In the genomic region with DNA sequence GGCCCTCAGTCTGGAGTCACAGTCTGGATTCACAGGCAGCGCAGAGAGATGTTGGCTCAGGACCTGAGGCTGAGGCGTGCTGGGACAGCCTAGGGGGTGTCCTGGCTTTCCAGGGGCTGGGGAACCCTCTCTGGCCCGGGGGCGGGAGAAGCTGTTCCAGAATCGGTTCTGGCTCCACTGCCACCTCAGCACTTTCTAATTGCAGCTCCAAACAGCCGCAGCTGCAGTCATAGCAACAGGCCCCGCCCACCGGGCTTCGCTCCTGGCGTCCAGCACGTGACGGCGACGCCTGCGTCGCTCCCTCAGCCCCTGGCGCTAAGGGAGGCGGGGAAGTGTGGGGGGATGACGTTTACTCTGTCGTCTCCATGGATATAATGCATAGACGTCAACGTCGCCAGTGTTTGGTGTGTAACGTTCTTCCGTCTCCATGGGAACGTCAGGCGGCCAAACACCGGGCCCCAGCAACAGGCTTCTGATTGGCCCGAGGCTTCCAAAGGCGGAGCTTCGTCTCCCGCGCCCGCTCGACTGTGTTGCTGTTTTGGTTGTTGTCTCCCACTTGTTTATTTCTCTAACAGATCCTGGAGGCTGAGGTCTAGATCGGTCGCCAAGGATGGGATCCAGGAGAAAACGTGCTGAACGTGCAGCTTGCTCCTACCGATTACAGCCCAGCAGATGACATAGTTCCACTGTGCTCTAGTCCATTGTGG, we compare ENCODE assay signal across 1 cellular context.
TF ChIP-seq lines count a peak whose summit lies in the region.

No MANE protein-coding gene starts in this region.

TF ChIP-seq in HepG2, 621 proteins besides CTCF, POLR2A, EP300 and RAD21 (continued from another document and continues in another):
- TF ChIP-seq, protein P1, sequence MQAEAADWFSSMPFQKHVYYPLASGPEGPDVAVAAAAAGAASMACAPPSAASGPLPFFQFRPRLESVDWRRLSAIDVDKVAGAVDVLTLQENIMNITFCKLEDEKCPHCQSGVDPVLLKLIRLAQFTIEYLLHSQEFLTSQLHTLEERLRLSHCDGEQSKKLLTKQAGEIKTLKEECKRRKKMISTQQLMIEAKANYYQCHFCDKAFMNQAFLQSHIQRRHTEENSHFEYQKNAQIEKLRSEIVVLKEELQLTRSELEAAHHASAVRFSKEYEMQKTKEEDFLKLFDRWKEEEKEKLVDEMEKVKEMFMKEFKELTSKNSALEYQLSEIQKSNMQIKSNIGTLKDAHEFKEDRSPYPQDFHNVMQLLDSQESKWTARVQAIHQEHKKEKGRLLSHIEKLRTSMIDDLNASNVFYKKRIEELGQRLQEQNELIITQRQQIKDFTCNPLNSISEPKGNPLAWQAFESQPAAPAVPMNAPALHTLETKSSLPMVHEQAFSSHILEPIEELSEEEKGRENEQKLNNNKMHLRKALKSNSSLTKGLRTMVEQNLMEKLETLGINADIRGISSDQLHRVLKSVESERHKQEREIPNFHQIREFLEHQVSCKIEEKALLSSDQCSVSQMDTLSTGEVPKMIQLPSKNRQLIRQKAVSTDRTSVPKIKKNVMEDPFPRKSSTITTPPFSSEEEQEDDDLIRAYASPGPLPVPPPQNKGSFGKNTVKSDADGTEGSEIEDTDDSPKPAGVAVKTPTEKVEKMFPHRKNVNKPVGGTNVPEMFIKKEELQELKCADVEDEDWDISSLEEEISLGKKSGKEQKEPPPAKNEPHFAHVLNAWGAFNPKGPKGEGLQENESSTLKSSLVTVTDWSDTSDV (CRISPR knock-in tag; IDR thresholded peaks at IDR 0.05) = peak; percentile 77; the same call in 1 of the 2 replicates
- TF ChIP-seq, protein P2, sequence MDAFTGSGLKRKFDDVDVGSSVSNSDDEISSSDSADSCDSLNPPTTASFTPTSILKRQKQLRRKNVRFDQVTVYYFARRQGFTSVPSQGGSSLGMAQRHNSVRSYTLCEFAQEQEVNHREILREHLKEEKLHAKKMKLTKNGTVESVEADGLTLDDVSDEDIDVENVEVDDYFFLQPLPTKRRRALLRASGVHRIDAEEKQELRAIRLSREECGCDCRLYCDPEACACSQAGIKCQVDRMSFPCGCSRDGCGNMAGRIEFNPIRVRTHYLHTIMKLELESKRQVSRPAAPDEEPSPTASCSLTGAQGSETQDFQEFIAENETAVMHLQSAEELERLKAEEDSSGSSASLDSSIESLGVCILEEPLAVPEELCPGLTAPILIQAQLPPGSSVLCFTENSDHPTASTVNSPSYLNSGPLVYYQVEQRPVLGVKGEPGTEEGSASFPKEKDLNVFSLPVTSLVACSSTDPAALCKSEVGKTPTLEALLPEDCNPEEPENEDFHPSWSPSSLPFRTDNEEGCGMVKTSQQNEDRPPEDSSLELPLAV (CRISPR knock-in tag; conservative IDR thresholded peaks at IDR 0.05; ENCODE audit: low read depth) = 0 out of 2 replicates have a peak, but pooled peaks have one; percentile 25
- TF ChIP-seq ZNF557 (CRISPR knock-in tag; IDR thresholded peaks at IDR 0.05) (no peak), RBM39 (IDR thresholded peaks at IDR 0.05; ENCODE audit: low read depth, low read length, poor library complexity, severe bottlenecking) (no peak), RFXANK (CRISPR knock-in tag; IDR thresholded peaks at IDR 0.05) (peak; percentile 97), DNMT3B (CRISPR knock-in tag; conservative IDR thresholded peaks at IDR 0.05) (no peak), MEIS1 (CRISPR knock-in tag; IDR thresholded peaks at IDR 0.05; ENCODE audit: borderline replicate concordance) (peak; percentile 82; the same call in 1 of the 2 replicates), FIP1L1 (IDR thresholded peaks at IDR 0.05; ENCODE audit: borderline replicate concordance, insufficient read depth, low read depth, low read length) (0 out of 2 replicates have a peak, but pooled peaks have one; percentile 49), CHD4 (IDR thresholded peaks at IDR 0.05; ENCODE audit: borderline replicate concordance, low read length) (no peak), ZNF274 (CRISPR knock-in tag; IDR thresholded peaks at IDR 0.05) (no peak), NFKBIZ (CRISPR knock-in tag; IDR thresholded peaks at IDR 0.05) (no peak; the same call in 1 of the 2 replicates), NPAS2 (CRISPR knock-in tag; IDR thresholded peaks at IDR 0.05; ENCODE audit: borderline replicate concordance) (no peak), SKI (IDR thresholded peaks at IDR 0.05; ENCODE audit: partially characterized antibody) (no peak), DR1 (CRISPR knock-in tag; IDR thresholded peaks at IDR 0.05) (peak; percentile 27; the same call in 1 of the 2 replicates), ZFP37 (CRISPR knock-in tag; IDR thresholded peaks at IDR 0.05; ENCODE audit: borderline replicate concordance) (0 out of 2 replicates have a peak, but pooled peaks have one; percentile 49), GATA4 (IDR thresholded peaks at IDR 0.05; ENCODE audit: borderline replicate concordance, low read depth) (no peak), ZNF629 (CRISPR knock-in tag; conservative IDR thresholded peaks at IDR 0.05) (0 out of 2 replicates have a peak, but pooled peaks have one; percentile 6), SNRNP70 (IDR thresholded peaks at IDR 0.05; ENCODE audit: low read depth, low read length) (no peak), HOXA5 (CRISPR knock-in tag; IDR thresholded peaks at IDR 0.05) (no peak; the same call in 1 of the 2 replicates), BHLHE40 (IDR thresholded peaks at IDR 0.05; ENCODE audit: low read length) (peak; percentile 99), ZNF7 (CRISPR knock-in tag; IDR thresholded peaks at IDR 0.05) (no peak), BCL6 (CRISPR knock-in tag; IDR thresholded peaks at IDR 0.05) (peak; percentile 42; the same call in 1 of the 2 replicates), ZSCAN30 (CRISPR knock-in tag; IDR thresholded peaks at IDR 0.05) (no peak), PTBP1 (IDR thresholded peaks at IDR 0.05; ENCODE audit: low read depth, low read length, poor library complexity, severe bottlenecking) (peak; percentile 61), ARNTL (CRISPR knock-in tag; IDR thresholded peaks at IDR 0.05) (peak; percentile 89), DMAP1 (CRISPR knock-in tag; IDR thresholded peaks at IDR 0.05) (peak; percentile 55; the same call in 1 of the 2 replicates), GATAD2A (CRISPR knock-in tag; IDR thresholded peaks at IDR 0.05) (peak; percentile 31; the same call in 1 of the 2 replicates), ZNF724P (CRISPR knock-in tag; IDR thresholded peaks at IDR 0.05; ENCODE audit: borderline replicate concordance) (peak; percentile 83; the same call in 1 of the 2 replicates), JUN (CRISPR knock-in tag; IDR thresholded peaks at IDR 0.05) (peak; percentile 62; the same call in 1 of the 2 replicates)
- TF ChIP-seq, protein P3, sequence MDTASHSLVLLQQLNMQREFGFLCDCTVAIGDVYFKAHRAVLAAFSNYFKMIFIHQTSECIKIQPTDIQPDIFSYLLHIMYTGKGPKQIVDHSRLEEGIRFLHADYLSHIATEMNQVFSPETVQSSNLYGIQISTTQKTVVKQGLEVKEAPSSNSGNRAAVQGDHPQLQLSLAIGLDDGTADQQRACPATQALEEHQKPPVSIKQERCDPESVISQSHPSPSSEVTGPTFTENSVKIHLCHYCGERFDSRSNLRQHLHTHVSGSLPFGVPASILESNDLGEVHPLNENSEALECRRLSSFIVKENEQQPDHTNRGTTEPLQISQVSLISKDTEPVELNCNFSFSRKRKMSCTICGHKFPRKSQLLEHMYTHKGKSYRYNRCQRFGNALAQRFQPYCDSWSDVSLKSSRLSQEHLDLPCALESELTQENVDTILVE (CRISPR knock-in tag; IDR thresholded peaks at IDR 0.05) = 0 out of 2 replicates have a peak, but pooled peaks have one; percentile 44
- TF ChIP-seq, protein P4, sequence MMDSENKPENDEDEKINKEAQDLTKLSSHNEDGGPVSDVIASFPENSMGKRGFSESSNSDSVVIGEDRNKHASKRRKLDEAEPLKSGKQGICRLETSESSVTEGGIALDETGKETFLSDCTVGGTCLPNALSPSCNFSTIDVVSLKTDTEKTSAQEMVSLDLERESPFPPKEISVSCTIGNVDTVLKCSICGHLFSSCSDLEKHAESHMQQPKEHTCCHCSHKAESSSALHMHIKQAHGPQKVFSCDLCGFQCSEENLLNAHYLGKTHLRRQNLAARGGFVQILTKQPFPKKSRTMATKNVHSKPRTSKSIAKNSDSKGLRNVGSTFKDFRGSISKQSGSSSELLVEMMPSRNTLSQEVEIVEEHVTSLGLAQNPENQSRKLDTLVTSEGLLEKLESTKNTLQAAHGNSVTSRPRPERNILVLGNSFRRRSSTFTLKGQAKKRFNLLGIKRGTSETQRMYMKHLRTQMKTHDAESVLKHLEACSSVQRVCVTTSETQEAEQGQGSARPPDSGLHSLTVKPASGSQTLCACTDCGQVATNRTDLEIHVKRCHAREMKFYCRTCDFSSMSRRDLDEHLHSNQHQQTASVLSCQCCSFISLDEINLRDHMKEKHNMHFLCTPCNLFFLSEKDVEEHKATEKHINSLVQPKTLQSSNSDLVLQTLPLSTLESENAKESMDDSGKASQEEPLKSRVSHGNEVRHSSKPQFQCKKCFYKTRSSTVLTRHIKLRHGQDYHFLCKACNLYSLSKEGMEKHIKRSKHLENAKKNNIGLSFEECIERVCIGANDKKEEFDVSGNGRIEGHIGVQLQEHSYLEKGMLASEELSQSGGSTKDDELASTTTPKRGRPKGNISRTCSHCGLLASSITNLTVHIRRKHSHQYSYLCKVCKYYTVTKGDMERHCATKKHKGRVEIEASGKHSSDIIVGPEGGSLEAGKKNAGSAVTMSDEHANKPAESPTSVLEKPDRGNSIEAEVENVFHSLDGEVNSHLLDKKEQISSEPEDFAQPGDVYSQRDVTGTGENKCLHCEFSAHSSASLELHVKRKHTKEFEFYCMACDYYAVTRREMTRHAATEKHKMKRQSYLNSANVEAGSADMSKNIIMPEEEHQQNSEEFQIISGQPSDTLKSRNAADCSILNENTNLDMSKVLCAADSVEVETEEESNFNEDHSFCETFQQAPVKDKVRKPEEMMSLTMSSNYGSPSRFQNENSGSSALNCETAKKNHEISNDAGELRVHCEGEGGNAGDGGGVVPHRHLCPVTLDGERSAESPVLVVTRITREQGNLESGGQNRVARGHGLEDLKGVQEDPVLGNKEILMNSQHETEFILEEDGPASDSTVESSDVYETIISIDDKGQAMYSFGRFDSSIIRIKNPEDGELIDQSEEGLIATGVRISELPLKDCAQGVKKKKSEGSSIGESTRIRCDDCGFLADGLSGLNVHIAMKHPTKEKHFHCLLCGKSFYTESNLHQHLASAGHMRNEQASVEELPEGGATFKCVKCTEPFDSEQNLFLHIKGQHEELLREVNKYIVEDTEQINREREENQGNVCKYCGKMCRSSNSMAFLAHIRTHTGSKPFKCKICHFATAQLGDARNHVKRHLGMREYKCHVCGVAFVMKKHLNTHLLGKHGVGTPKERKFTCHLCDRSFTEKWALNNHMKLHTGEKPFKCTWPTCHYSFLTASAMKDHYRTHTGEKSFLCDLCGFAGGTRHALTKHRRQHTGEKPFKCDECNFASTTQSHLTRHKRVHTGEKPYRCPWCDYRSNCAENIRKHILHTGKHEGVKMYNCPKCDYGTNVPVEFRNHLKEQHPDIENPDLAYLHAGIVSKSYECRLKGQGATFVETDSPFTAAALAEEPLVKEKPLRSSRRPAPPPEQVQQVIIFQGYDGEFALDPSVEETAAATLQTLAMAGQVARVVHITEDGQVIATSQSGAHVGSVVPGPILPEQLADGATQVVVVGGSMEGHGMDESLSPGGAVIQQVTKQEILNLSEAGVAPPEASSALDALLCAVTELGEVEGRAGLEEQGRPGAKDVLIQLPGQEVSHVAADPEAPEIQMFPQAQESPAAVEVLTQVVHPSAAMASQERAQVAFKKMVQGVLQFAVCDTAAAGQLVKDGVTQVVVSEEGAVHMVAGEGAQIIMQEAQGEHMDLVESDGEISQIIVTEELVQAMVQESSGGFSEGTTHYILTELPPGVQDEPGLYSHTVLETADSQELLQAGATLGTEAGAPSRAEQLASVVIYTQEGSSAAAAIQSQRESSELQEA (CRISPR knock-in tag; IDR thresholded peaks at IDR 0.05; ENCODE audit: not compliant biosample characterization) = peak; percentile 46
- TF ChIP-seq, protein P5, sequence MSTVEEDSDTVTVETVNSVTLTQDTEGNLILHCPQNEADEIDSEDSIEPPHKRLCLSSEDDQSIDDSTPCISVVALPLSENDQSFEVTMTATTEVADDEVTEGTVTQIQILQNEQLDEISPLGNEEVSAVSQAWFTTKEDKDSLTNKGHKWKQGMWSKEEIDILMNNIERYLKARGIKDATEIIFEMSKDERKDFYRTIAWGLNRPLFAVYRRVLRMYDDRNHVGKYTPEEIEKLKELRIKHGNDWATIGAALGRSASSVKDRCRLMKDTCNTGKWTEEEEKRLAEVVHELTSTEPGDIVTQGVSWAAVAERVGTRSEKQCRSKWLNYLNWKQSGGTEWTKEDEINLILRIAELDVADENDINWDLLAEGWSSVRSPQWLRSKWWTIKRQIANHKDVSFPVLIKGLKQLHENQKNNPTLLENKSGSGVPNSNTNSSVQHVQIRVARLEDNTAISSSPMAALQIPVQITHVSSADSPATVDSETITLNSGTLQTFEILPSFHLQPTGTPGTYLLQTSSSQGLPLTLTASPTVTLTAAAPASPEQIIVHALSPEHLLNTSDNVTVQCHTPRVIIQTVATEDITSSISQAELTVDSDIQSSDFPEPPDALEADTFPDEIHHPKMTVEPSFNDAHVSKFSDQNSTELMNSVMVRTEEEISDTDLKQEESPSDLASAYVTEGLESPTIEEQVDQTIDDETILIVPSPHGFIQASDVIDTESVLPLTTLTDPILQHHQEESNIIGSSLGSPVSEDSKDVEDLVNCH (CRISPR knock-in tag; IDR thresholded peaks at IDR 0.05) = no peak
- TF ChIP-seq, protein P6, sequence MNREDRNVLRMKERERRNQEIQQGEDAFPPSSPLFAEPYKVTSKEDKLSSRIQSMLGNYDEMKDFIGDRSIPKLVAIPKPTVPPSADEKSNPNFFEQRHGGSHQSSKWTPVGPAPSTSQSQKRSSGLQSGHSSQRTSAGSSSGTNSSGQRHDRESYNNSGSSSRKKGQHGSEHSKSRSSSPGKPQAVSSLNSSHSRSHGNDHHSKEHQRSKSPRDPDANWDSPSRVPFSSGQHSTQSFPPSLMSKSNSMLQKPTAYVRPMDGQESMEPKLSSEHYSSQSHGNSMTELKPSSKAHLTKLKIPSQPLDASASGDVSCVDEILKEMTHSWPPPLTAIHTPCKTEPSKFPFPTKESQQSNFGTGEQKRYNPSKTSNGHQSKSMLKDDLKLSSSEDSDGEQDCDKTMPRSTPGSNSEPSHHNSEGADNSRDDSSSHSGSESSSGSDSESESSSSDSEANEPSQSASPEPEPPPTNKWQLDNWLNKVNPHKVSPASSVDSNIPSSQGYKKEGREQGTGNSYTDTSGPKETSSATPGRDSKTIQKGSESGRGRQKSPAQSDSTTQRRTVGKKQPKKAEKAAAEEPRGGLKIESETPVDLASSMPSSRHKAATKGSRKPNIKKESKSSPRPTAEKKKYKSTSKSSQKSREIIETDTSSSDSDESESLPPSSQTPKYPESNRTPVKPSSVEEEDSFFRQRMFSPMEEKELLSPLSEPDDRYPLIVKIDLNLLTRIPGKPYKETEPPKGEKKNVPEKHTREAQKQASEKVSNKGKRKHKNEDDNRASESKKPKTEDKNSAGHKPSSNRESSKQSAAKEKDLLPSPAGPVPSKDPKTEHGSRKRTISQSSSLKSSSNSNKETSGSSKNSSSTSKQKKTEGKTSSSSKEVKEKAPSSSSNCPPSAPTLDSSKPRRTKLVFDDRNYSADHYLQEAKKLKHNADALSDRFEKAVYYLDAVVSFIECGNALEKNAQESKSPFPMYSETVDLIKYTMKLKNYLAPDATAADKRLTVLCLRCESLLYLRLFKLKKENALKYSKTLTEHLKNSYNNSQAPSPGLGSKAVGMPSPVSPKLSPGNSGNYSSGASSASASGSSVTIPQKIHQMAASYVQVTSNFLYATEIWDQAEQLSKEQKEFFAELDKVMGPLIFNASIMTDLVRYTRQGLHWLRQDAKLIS (CRISPR knock-in tag; IDR thresholded peaks at IDR 0.05) = no peak
- TF ChIP-seq, protein P7, sequence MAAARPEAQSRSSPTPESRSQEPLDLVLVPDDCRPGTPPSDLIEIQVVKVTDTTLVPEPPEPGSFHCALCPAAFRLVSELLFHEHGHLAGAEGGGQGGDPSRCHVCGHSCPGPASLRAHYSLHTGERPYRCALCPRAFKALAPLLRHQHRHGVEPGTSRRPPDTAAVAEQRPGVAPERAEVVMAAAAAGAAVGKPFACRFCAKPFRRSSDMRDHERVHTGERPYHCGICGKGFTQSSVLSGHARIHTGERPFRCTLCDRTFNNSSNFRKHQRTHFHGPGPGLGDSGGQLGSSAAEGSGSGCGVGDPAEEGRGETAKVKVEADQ (CRISPR knock-in tag; IDR thresholded peaks at IDR 0.05; ENCODE audit: borderline replicate concordance) = no peak
